9 cellular contexts compared by ENCODE assay signal in genomic region chr1:115837762-115838421, GRCh38. TPM values are rescaled to one million over a fixed set of nuclear protein-coding genes. Genes with fewer than 3 reads are reported as not detected.
DNase-seq lines count a peak whose midpoint lies in the region; ATAC-seq and TF ChIP-seq lines count a peak whose summit lies in the region.
"Had no signal": no experiment of that assay in that cellular context is flagged by ENCODE, and none has a peak within 500 bp of the region (broad histone marks: within the 10 kb centered on the region; RNA-seq: fewer than 3 reads in every experiment).

No MANE protein-coding gene starts in this region.

- H3K23ac ChIP-seq in mesendoderm (ENCODE audit: low read length): peak overlapping the region; percentile 91

- peaks cover 4% of the 10 kb centered on the region for H3K4me1 Mint-ChIP-seq in chondrocyte (ENCODE audit: low read depth)

- no peak overlapping the region for H2BK5ac ChIP-seq in mesendoderm (ENCODE audit: low read length)

- H3K79me1 ChIP-seq in mesendoderm (ENCODE audit: low read length): no peaks in the 10 kb centered on the region

- H3K27me3 ChIP-seq in mesendoderm (ENCODE audit: insufficient read depth, low read length, poor library complexity): no peaks in the 10 kb centered on the region
- H3K27me3 ChIP-seq in upper lobe of right lung: peaks cover 71% of the 10 kb centered on the region

- H3K9me3 Mint-ChIP-seq in chondrocyte (ENCODE audit: low read depth): no peaks in the 10 kb centered on the region
- no peaks in the 10 kb centered on the region for H3K9me3 Mint-ChIP-seq in activated naive CD4-positive, alpha-beta T cell treated with anti-CD3 and anti-CD28 coated beads, Interleukin-2, amount 50 U/mL, for 72 hours

- ATAC-seq in left cardiac atrium (peak; percentile 10 to 34), Right ventricle myocardium inferior (no peak), upper lobe of right lung (peak; percentile 27), HG02870 (IDR thresholded peaks at IDR 0.05; ENCODE audit: unreplicated experiment) (no peak)
- ATAC-seq in activated naive CD4-positive, alpha-beta T cell treated with anti-CD3 and anti-CD28 coated beads, Interleukin-2, amount 50 U/mL, for 72 hours: no peak

- peak overlapping the region; percentile 87 for H3K56ac ChIP-seq in mesendoderm (ENCODE audit: low read length)

- peak overlapping the region; percentile 16 for H2BK120ac ChIP-seq in mesendoderm (ENCODE audit: low read depth, low read length)

- no peak overlapping the region for H4K8ac ChIP-seq in mesendoderm (ENCODE audit: low read depth, low read length)

- no CpG with 5 or more reads among the region's 78 CpGs for WGBS in mesendoderm (ENCODE audit: extremely low coverage, insufficient coverage, low lambda C conversion rate)

- peak overlapping the region; percentile 40 for H3K4me3 ChIP-seq in mesendoderm (ENCODE audit: low read length)
- H3K4me3 ChIP-seq in upper lobe of right lung: peak overlapping the region; percentile 36

- peak overlapping the region; percentile 66 for H3K9ac ChIP-seq in mesendoderm (ENCODE audit: low read length)

- peak overlapping the region; percentile 28 for H2BK15ac ChIP-seq in mesendoderm (replicated peaks; ENCODE audit: low read depth)

- H3K27ac Mint-ChIP-seq in chondrocyte (ENCODE audit: unreplicated experiment): no peak overlapping the region
- H3K27ac Mint-ChIP-seq in activated naive CD4-positive, alpha-beta T cell treated with anti-CD3 and anti-CD28 coated beads, Interleukin-2, amount 50 U/mL, for 72 hours: no peak overlapping the region

- peak overlapping the region; percentile 45 for H3K4me3 Mint-ChIP-seq in chondrocyte (ENCODE audit: unreplicated experiment)

- peak overlapping the region; percentile 96 for H3K4me2 ChIP-seq in mesendoderm (ENCODE audit: low read length)

- H3K27me3 Mint-ChIP-seq in chondrocyte (ENCODE audit: low read depth): peaks cover 75% of the 10 kb centered on the region

- peaks cover 3% of the 10 kb centered on the region for H3K36me3 Mint-ChIP-seq in chondrocyte (ENCODE audit: low read depth)
- peaks cover 0 to 4% of the 10 kb centered on the region in 2 donors for H3K36me3 Mint-ChIP-seq in activated naive CD4-positive, alpha-beta T cell treated with anti-CD3 and anti-CD28 coated beads, Interleukin-2, amount 50 U/mL, for 72 hours

- H3K27ac ChIP-seq in mesendoderm (ENCODE audit: low read depth, low read length): no peak overlapping the region
- no peak overlapping the region for H3K27ac ChIP-seq in upper lobe of right lung

- H3K4me1 ChIP-seq in mesendoderm (ENCODE audit: control insufficient read depth, low read depth, low read length) (peaks cover 2% of the 10 kb centered on the region), upper lobe of right lung (peaks cover 26% of the 10 kb centered on the region)

- peak overlapping the region; percentile 23 for H3K4ac ChIP-seq in mesendoderm (ENCODE audit: low read depth, low read length)

- intact Hi-C loops in left cardiac atrium (cut with DNase I) (no loop called here), Right ventricle myocardium inferior (cut with DNase I) (no loop called here), upper lobe of right lung (cut with DNase I) (no loop called here)

- H3K36me3 ChIP-seq in mesendoderm (ENCODE audit: control insufficient read depth, insufficient read depth, low read length): no peaks in the 10 kb centered on the region
- H3K36me3 ChIP-seq in upper lobe of right lung: no peaks in the 10 kb centered on the region

- H4K5ac ChIP-seq in mesendoderm (ENCODE audit: low read length): no peak overlapping the region

- H3K9me3 ChIP-seq in upper lobe of right lung: no peaks in the 10 kb centered on the region

- DNase-seq in left cardiac atrium: no peak
- no peak for DNase-seq in Right ventricle myocardium inferior (ENCODE audit: missing footprints)
- no peak for DNase-seq in chondrocyte (ENCODE audit: low spot score)
- peak; percentile 65 for DNase-seq in mesendoderm
- DNase-seq in upper lobe of right lung: peak; percentile 66
- no peak for DNase-seq in activated CD8-positive, alpha-beta memory T cell treated with anti-CD3 and anti-CD28 coated beads, Interleukin-2, amount 50 U/mL, for 48 hours
- no peak for DNase-seq in activated naive CD4-positive, alpha-beta T cell treated with anti-CD3 and anti-CD28 coated beads, Interleukin-2, amount 50 U/mL, for 72 hours (ENCODE audit: low spot score in 2 of 2)

- peak overlapping the region; percentile 99 for H3K18ac ChIP-seq in mesendoderm (ENCODE audit: low read length)

- H2AK5ac ChIP-seq in mesendoderm (ENCODE audit: low read length): no peak overlapping the region

- H3K79me2 ChIP-seq in mesendoderm (ENCODE audit: control insufficient read depth, insufficient read depth, low read length): no peaks in the 10 kb centered on the region

- no peak for TF ChIP-seq CTCF in chondrocyte (IDR thresholded peaks at IDR 0.05)
- no peak for TF ChIP-seq CTCF in upper lobe of right lung (IDR thresholded peaks at IDR 0.05)

RNA-seq across cellular contexts. Expression of gene NHLH2, which starts 3.0 kb away (rescaled TPM):
- total RNA-seq in left cardiac atrium (not detected), Right ventricle myocardium inferior (not detected), chondrocyte (not detected in 3 replicates), upper lobe of right lung (0.32 TPM)
- 1.9 TPM for polyA plus RNA-seq in mesendoderm (2013, experiment 1 of 2)
- polyA plus RNA-seq in mesendoderm (2013, experiment 2 of 2): 1.9 TPM
- total RNA-seq in activated naive CD4-positive, alpha-beta T cell treated with anti-CD3 and anti-CD28 coated beads, Interleukin-2, amount 50 U/mL, for 72 hours: not detected
- total RNA-seq: RPMI7951 had no signal

Comparison
In these comparisons a context has a peak if more than half of its experiments do, and no peak if none do; other contexts are left out.
1. ATAC-seq: peak in left cardiac atrium (2 of 2) and upper lobe of right lung (single experiment); none in Right ventricle myocardium inferior (single experiment), HG02870 (single experiment) and activated naive CD4-positive, alpha-beta T cell treated with anti-CD3 and anti-CD28 coated beads, Interleukin-2, amount 50 U/mL, for 72 hours (0 of 2).
2. DNase-seq: peak in mesendoderm (single experiment) and upper lobe of right lung (single experiment); none in left cardiac atrium (single experiment), Right ventricle myocardium inferior (single experiment), chondrocyte (single experiment), activated CD8-positive, alpha-beta memory T cell treated with anti-CD3 and anti-CD28 coated beads, Interleukin-2, amount 50 U/mL, for 48 hours (single experiment) and activated naive CD4-positive, alpha-beta T cell treated with anti-CD3 and anti-CD28 coated beads, Interleukin-2, amount 50 U/mL, for 72 hours (0 of 2).